ENCODE assay signal across 16 cellular contexts in genomic region chr20:61170521-61170920, GRCh38.
"Had no signal": no experiment of that assay in that cellular context is flagged by ENCODE, and none has a peak within 500 bp of the region (broad histone marks: within the 10 kb centered on the region; RNA-seq: fewer than 3 reads in every experiment).

No MANE protein-coding gene starts in this region.

- H3K9ac ChIP-seq: parathyroid adenoma had no signal

- H3K4me3 ChIP-seq: esophagus squamous epithelium, mucosa of descending colon, smooth muscle cell, vagina had no signal

- H3K4me2 ChIP-seq: smooth muscle cell had no signal

- ATAC-seq: activated CD4-positive, alpha-beta T cell treated with anti-CD3 and anti-CD28 coated beads for 36 hours; activated CD8-positive, alpha-beta memory T cell treated with anti-CD3 and anti-CD28 coated beads, Interleukin-2, amount 10 ng/mL, durations not matched to agents 7 days and 5 days; left ventricle myocardium superior; mucosa of descending colon; sciatic nerve; stimulated activated naive CD8-positive, alpha-beta T cell treated with anti-CD3 and anti-CD28 coated beads, Interleukin-15, amount 100 ng/mL, for 72 hours had no signal

- H3K4me1 ChIP-seq: esophagus squamous epithelium, parathyroid adenoma, vagina had no signal

- H3K9me3 ChIP-seq: esophagus squamous epithelium, mucosa of descending colon, neutrophil, vagina had no signal

- H3K27me3 ChIP-seq: vagina had no signal

- DNase-seq: activated CD4-positive, alpha-beta memory T cell treated with anti-CD3 and anti-CD28 coated beads, Interleukin-2, amount 10 ng/mL, durations not matched to agents 7 days and 5 days; activated CD4-positive, alpha-beta T cell treated with anti-CD3 and anti-CD28 coated beads for 36 hours; activated CD8-positive, alpha-beta memory T cell treated with anti-CD3 and anti-CD28 coated beads, Interleukin-2, amount 10 ng/mL, durations not matched to agents 7 days and 5 days; effector memory CD4-positive, alpha-beta T cell; esophagus squamous epithelium; left ventricle myocardium superior; mucosa of descending colon; naive B cell; stimulated activated CD4-positive, alpha-beta T cell treated with anti-CD3 and anti-CD28 coated beads, Interleukin-4, amount 100 ng/mL, for 1 hour; stimulated activated naive CD8-positive, alpha-beta T cell treated with anti-CD3 and anti-CD28 coated beads, Interleukin-15, amount 100 ng/mL, for 72 hours; trophoblast cell had no signal

- H3K27ac ChIP-seq: esophagus squamous epithelium, neutrophil, parathyroid adenoma, vagina had no signal

- H3K79me2 ChIP-seq: parathyroid adenoma had no signal

- H3K36me3 ChIP-seq: esophagus squamous epithelium, neutrophil, vagina had no signal
